In the genomic region with DNA sequence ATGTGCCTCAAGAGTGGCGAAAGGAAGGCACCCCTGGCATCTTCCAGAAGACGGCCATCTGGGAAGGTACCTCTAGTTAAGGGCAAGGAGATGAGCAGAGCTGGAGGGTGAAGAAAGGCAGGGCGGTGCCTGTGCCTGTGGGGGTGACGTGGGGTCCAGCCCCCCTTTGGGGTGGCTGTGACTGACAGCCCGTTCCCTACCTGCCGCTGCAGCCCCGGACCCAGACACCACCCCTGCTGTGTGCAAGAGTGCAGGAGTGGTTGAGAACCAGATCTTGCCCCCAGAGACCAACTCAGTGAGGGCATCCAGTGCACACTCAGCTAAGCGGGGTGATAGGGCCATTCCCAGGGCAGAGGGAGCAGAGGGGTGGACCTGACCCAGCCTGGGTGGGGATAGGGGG, we compare ENCODE assay signal across 20 cellular contexts. TPM values are rescaled to one million over a fixed set of nuclear protein-coding genes. Genes with fewer than 3 reads are reported as not detected.
DNase-seq lines count a peak whose midpoint lies in the region; ATAC-seq and TF ChIP-seq lines count a peak whose summit lies in the region.
"Had no signal": no experiment of that assay in that cellular context is flagged by ENCODE, and none has a peak within 500 bp of the region (broad histone marks: within the 10 kb centered on the region; RNA-seq: fewer than 3 reads in every experiment).

No MANE protein-coding gene starts in this region.

- H3K27me3 Mint-ChIP-seq in T-helper 17 cell, result peaks cover 2% of the 10 kb centered on the region

- intact Hi-C loops in Right ventricle myocardium superior (cut with DNase I) (no loop called here), heart left ventricle (cut with DNase I) (loop anchor here in 1 of 10 donors (10.0 kb wide), 1 partner anchor 51 kb away; the partner anchor contains the start of gene MUC12)

- H3K27ac ChIP-seq in heart left ventricle, result no peak overlapping the region
- no peak overlapping the region for H3K27ac ChIP-seq in iPS-18a (ENCODE audit: low read length)
- H3K27ac ChIP-seq: GM23248 had no signal

- H3K4me3 ChIP-seq in heart left ventricle (no peak overlapping the region), iPS-18a (ENCODE audit: low read length) (peak overlapping the region; percentile 71)
- H3K4me3 ChIP-seq: GM23248 had no signal

- H3K9ac ChIP-seq in iPS-18a (ENCODE audit: low read length), result no peak overlapping the region

- 63 to 85% (median 74%) methylated on average over 6 to 8 of the region's 8 CpGs for WGBS in heart left ventricle, 4 donors

- peaks cover 2% of the 10 kb centered on the region for H3K36me3 Mint-ChIP-seq in T-helper 17 cell (ENCODE audit: low read depth)

- H3K9me3 ChIP-seq in heart left ventricle, result no peaks in the 10 kb centered on the region
- no peaks in the 10 kb centered on the region for H3K9me3 ChIP-seq in T-helper 17 cell (ENCODE audit: control insufficient read depth, low read length, poor library complexity, severe bottlenecking)
- H3K9me3 ChIP-seq in iPS-18a (ENCODE audit: control insufficient read depth, low read depth, low read length), result no peaks in the 10 kb centered on the region

- no peak for TF ChIP-seq POLR2A in heart left ventricle (IDR thresholded peaks at IDR 0.05)

- peak overlapping the region; percentile 91 for H3K4me3 Mint-ChIP-seq in T-helper 17 cell

- H3K27me3 ChIP-seq in heart left ventricle (peaks cover 0 to 17% (median 5%) of the 10 kb centered on the region in 9 donors), iPS-18a (ENCODE audit: control insufficient read depth, insufficient read depth, low read length) (no peaks in the 10 kb centered on the region)

- H3K4me1 Mint-ChIP-seq in T-helper 17 cell, result peaks cover 12% of the 10 kb centered on the region

- no peak for ATAC-seq in Right ventricle myocardium superior (ENCODE audit: poor library complexity)
- ATAC-seq in heart left ventricle, result no peak
- no peak for ATAC-seq in T-helper 17 cell
- no peak for ATAC-seq in GM21526 (IDR thresholded peaks at IDR 0.05; ENCODE audit: low FRiP score, unreplicated experiment)

- H3K36me3 ChIP-seq in heart left ventricle (no peaks in the 10 kb centered on the region), iPS-18a (ENCODE audit: control insufficient read depth, low read depth, low read length) (no peaks in the 10 kb centered on the region)

- TF ChIP-seq CTCF in heart left ventricle (IDR thresholded peaks at IDR 0.05), result no peak

- H3K27ac Mint-ChIP-seq in T-helper 17 cell, result peak overlapping the region; percentile 87

- peak; percentile 22 for DNase-seq in Right ventricle myocardium superior
- no peak for DNase-seq in heart left ventricle
- DNase-seq in T-helper 17 cell, result no peak
- no peak for DNase-seq in NCI-H2107 treated with DMSO at 0.1 percent for 48 hours (lab: John Stamatoyannopoulos, UW; ENCODE audit: unreplicated experiment)
- no peak for DNase-seq in HuH-7.5 (ENCODE audit: low spot score)
- DNase-seq: activated naive CD4-positive, alpha-beta T cell treated with Interleukin-2 at 50 U/mL for 16 hours; AML-193; GM23248; MM.1S; NCI-H1694 treated with DMSO at 0.1 percent for 48 hours; SHP77 treated with DMSO at 0.1 percent for 48 hours; stimulated activated CD4-positive, alpha-beta T cell treated with anti-CD3 and anti-CD28 coated beads, Interleukin-15, amount 100 ng/mL, for 24 hours; T-helper 9 cell had no signal

- H3K4me1 ChIP-seq in heart left ventricle, result peaks cover 0 to 14% (median 2%) of the 10 kb centered on the region in 12 donors
- H3K4me1 ChIP-seq in iPS-18a (ENCODE audit: control insufficient read depth, low read depth, low read length), result peaks cover 10% of the 10 kb centered on the region

RNA-seq across cellular contexts. Expression of gene MUC17, which starts 4.3 kb away (rescaled TPM):
- total RNA-seq in Right ventricle myocardium superior (not detected), heart left ventricle (not detected), T-helper 17 cell (not detected)
- polyA plus RNA-seq in heart left ventricle, result not detected
- total RNA-seq: bronchial epithelial cell, GM23248, HT1080, liver, myocyte, NCI-H460 had no signal
- polyA plus RNA-seq: GM23248, liver had no signal

RNA-seq across cellular contexts. Expression of gene MUC12, which starts 46.3 kb away (rescaled TPM):
- not detected for total RNA-seq in Right ventricle myocardium superior
- under 1 TPM in 2 of 9 donors, not detected in 7; 0.02 TPM for total RNA-seq in heart left ventricle
- polyA plus RNA-seq in heart left ventricle, result under 1 TPM; 0.19 to 0.23 TPM
- 1 to 10 TPM in 1 of 2 donors, not detected in 1; 1.1 TPM for total RNA-seq in T-helper 17 cell
- total RNA-seq: HT1080, liver, myocyte had no signal
